Comparison of ENCODE assay signal across 1 cellular context in the genomic region with DNA sequence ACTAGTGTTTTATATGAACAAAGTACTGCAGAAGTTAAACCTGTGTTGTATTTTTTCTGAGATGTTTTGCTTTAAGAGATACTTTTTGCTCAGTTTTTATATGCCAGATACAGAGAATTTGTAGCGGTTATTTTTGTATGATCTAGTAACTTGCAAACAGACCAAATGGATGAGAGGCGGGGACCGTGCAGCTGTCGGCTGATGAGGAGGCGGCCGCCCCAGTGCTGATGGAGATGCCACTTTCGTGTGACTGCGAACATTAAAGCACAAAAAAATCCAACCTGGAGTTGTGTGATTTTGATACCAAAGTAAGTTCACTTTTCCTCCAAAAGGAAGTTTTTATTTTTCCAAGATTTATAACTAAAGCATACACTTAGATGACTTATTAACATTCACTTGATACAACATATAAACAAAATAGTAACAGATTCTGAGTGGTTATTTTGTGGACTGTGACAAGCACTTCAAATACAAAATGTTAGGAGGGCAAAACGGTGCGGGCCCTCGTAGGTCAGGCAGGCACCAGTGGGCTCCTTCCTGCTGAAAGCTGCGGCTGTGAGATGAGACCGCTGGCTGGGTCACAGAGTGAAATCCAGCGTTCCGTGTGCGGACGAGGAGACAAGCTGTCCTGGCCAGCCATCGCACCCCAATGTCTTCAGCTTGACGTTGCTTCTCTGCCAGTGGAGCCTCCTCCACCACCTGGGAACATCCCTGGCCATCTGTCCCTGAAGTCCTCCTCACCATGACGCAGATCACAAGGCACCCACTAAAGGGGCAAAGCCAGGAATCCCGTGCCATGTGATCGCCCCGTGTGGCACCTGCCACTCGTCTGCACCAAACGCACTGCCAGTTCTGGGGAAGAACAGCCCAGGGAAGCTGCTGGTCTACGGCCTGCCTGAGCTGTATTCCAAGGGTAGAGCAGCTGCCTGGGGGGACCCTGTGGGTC.
A peak's percentile ranks its signal among the peaks of the same experiment; 100 is the strongest.
TF ChIP-seq lines count a peak whose summit lies in the region.

No MANE protein-coding gene starts in this region.

TF ChIP-seq in HEK293, 187 proteins besides CTCF, POLR2A, EP300 and RAD21:
- TF ChIP-seq REST (tag by site-specific recombination; IDR thresholded peaks at IDR 0.05) (no peak), ZNF585B (tag by site-specific recombination; IDR thresholded peaks at IDR 0.05) (peak; percentile 54)
